Comparison of ENCODE assay signal across 25 cellular contexts in genomic region chr12:97572220-97572619, GRCh38.
DNase-seq lines count a peak whose midpoint lies in the region; ATAC-seq and TF ChIP-seq lines count a peak whose summit lies in the region.
"Had no signal": no experiment of that assay in that cellular context is flagged by ENCODE, and none has a peak within 500 bp of the region (broad histone marks: within the 10 kb centered on the region; RNA-seq: fewer than 3 reads in every experiment).

No MANE protein-coding gene starts in this region.

- no peak for TF ChIP-seq CTCF in 22Rv1 (IDR thresholded peaks at IDR 0.05)
- TF ChIP-seq CTCF in epithelial cell of esophagus (IDR thresholded peaks at IDR 0.05; ENCODE audit: insufficient read depth, low read depth, low read length, missing control alignments) = no peak
- TF ChIP-seq CTCF in heart left ventricle (IDR thresholded peaks at IDR 0.05) = no peak

- H3K27me3 ChIP-seq in Karpas-422 (ENCODE audit: low read length) = no peaks in the 10 kb centered on the region
- H3K27me3 ChIP-seq in heart left ventricle = no peaks in the 10 kb centered on the region
- H3K27me3 ChIP-seq: SJSA1, tibial artery had no signal

- H3K9me2 ChIP-seq in Karpas-422 (replicated peaks; ENCODE audit: insufficient read depth, low read length) = no peaks in the 10 kb centered on the region

- intact Hi-C loops in heart left ventricle (cut with DNase I) = no loop called here

- no peaks in the 10 kb centered on the region for H3K79me2 ChIP-seq in Karpas-422 (ENCODE audit: low read length)

- no peak overlapping the region for H3K9ac ChIP-seq in Karpas-422 (ENCODE audit: low read length)

- no peaks in the 10 kb centered on the region for H3K9me3 Mint-ChIP-seq in stimulated activated naive B cell treated with anti-CD40 and anti-IgM and Interleukin-4, amounts not matched to agents 10 μg/mL and 1 μg/mL and 100 μg/mL, for 72 hours
- H3K9me3 Mint-ChIP-seq: activated CD4-positive, alpha-beta memory T cell treated with anti-CD3 and anti-CD28 coated beads for 36 hours; activated naive CD4-positive, alpha-beta T cell treated with anti-CD3 and anti-CD28 coated beads, Interleukin-2, amount 10 ng/mL, durations not matched to agents 7 days and 5 days; activated T-helper 1 cell treated with anti-CD3 and anti-CD28 coated beads, Interleukin-12 subunit alpha, Interleukin-12 subunit beta, Interleukin-2, Interleukin-4 antibody, amounts not matched to agents 30 ng/mL and 10 ng/mL and 1 ng/mL, durations not matched to agents 14 hours and 24 hours and 36 hours; nephron had no signal

- H3K4me2 ChIP-seq in Karpas-422 (ENCODE audit: low read depth, low read length, poor library complexity, severe bottlenecking) = peak overlapping the region; percentile 53

- H3K4me1 ChIP-seq in Karpas-422 (ENCODE audit: low read length) (peaks cover 25% of the 10 kb centered on the region), heart left ventricle (no peaks in the 10 kb centered on the region)
- H3K4me1 ChIP-seq: tibial artery had no signal

- no peak overlapping the region for H3K4me3 Mint-ChIP-seq in stimulated activated naive B cell treated with anti-CD40 and anti-IgM and Interleukin-4, amounts not matched to agents 10 μg/mL and 1 μg/mL and 100 μg/mL, for 72 hours
- H3K4me3 Mint-ChIP-seq: activated CD4-positive, alpha-beta memory T cell treated with anti-CD3 and anti-CD28 coated beads for 36 hours; activated naive CD4-positive, alpha-beta T cell treated with anti-CD3 and anti-CD28 coated beads, Interleukin-2, amount 10 ng/mL, durations not matched to agents 7 days and 5 days; activated T-helper 1 cell treated with anti-CD3 and anti-CD28 coated beads, Interleukin-12 subunit alpha, Interleukin-12 subunit beta, Interleukin-2, Interleukin-4 antibody, amounts not matched to agents 30 ng/mL and 10 ng/mL and 1 ng/mL, durations not matched to agents 14 hours and 24 hours and 36 hours; brain; nephron; stimulated activated naive CD8-positive, alpha-beta T cell treated with anti-CD3 and anti-CD28 coated beads, Interleukin-15, amount 100 ng/mL, for 72 hours had no signal

- H3K4me1 Mint-ChIP-seq in stimulated activated naive B cell treated with anti-CD40 and anti-IgM and Interleukin-4, amounts not matched to agents 10 μg/mL and 1 μg/mL and 100 μg/mL, for 72 hours = no peaks in the 10 kb centered on the region
- H3K4me1 Mint-ChIP-seq: activated naive CD4-positive, alpha-beta T cell treated with anti-CD3 and anti-CD28 coated beads, Interleukin-2, amount 10 ng/mL, durations not matched to agents 7 days and 5 days; nephron; stimulated activated naive CD8-positive, alpha-beta T cell treated with anti-CD3 and anti-CD28 coated beads, Interleukin-15, amount 100 ng/mL, for 72 hours had no signal

- H3K27ac Mint-ChIP-seq in stimulated activated naive B cell treated with anti-CD40 and anti-IgM and Interleukin-4, amounts not matched to agents 10 μg/mL and 1 μg/mL and 100 μg/mL, for 72 hours = no peak overlapping the region
- H3K27ac Mint-ChIP-seq: activated CD4-positive, alpha-beta memory T cell treated with anti-CD3 and anti-CD28 coated beads for 36 hours; activated naive CD4-positive, alpha-beta T cell treated with anti-CD3 and anti-CD28 coated beads, Interleukin-2, amount 10 ng/mL, durations not matched to agents 7 days and 5 days; activated T-helper 1 cell treated with anti-CD3 and anti-CD28 coated beads, Interleukin-12 subunit alpha, Interleukin-12 subunit beta, Interleukin-2, Interleukin-4 antibody, amounts not matched to agents 30 ng/mL and 10 ng/mL and 1 ng/mL, durations not matched to agents 14 hours and 24 hours and 36 hours; brain; nephron; stimulated activated naive CD8-positive, alpha-beta T cell treated with anti-CD3 and anti-CD28 coated beads, Interleukin-15, amount 100 ng/mL, for 72 hours had no signal

- H3K36me3 ChIP-seq in Karpas-422 (ENCODE audit: insufficient read depth, low read length) (no peaks in the 10 kb centered on the region), heart left ventricle (no peaks in the 10 kb centered on the region)
- H3K36me3 ChIP-seq: SJSA1, tibial artery had no signal

- peak overlapping the region; percentile 97 for H3K27ac ChIP-seq in 22Rv1
- 0 out of 2 replicates have a peak overlapping the region, but pooled peaks have one; percentile 6 for H3K27ac ChIP-seq in Karpas-422 (ENCODE audit: low read length)
- H3K27ac ChIP-seq in heart left ventricle = no peak overlapping the region
- H3K27ac ChIP-seq: SJSA1, tibial artery had no signal

- no peaks in the 10 kb centered on the region for H3K36me3 Mint-ChIP-seq in stimulated activated naive B cell treated with anti-CD40 and anti-IgM and Interleukin-4, amounts not matched to agents 10 μg/mL and 1 μg/mL and 100 μg/mL, for 72 hours
- H3K36me3 Mint-ChIP-seq: activated CD4-positive, alpha-beta memory T cell treated with anti-CD3 and anti-CD28 coated beads for 36 hours; activated naive CD4-positive, alpha-beta T cell treated with anti-CD3 and anti-CD28 coated beads, Interleukin-2, amount 10 ng/mL, durations not matched to agents 7 days and 5 days; brain had no signal

- H2AFZ ChIP-seq in Karpas-422 (ENCODE audit: low read length) = peak overlapping the region; percentile 81

- TF ChIP-seq POLR2A in heart left ventricle (IDR thresholded peaks at IDR 0.05) = no peak

- no peaks in the 10 kb centered on the region for H3K27me3 Mint-ChIP-seq in stimulated activated naive B cell treated with anti-CD40 and anti-IgM and Interleukin-4, amounts not matched to agents 10 μg/mL and 1 μg/mL and 100 μg/mL, for 72 hours
- H3K27me3 Mint-ChIP-seq: activated CD4-positive, alpha-beta memory T cell treated with anti-CD3 and anti-CD28 coated beads for 36 hours; activated naive CD4-positive, alpha-beta T cell treated with anti-CD3 and anti-CD28 coated beads, Interleukin-2, amount 10 ng/mL, durations not matched to agents 7 days and 5 days; stimulated activated naive CD8-positive, alpha-beta T cell treated with anti-CD3 and anti-CD28 coated beads, Interleukin-15, amount 100 ng/mL, for 72 hours had no signal

- H4K20me1 ChIP-seq in Karpas-422 (ENCODE audit: insufficient read depth, low read depth, low read length) = no peaks in the 10 kb centered on the region

- DNase-seq in Karpas-422 = peak; percentile 80
- peak; percentile 36 for DNase-seq in epithelial cell of esophagus (ENCODE audit: low read depth)
- DNase-seq in stimulated activated naive B cell treated with anti-CD40 and anti-IgM and Interleukin-4, amounts not matched to agents 10 μg/mL and 1 μg/mL and 100 μg/mL, for 72 hours = no peak
- DNase-seq in heart left ventricle = no peak
- DNase-seq: activated CD4-positive, alpha-beta memory T cell treated with anti-CD3 and anti-CD28 coated beads for 36 hours; activated CD8-positive, alpha-beta memory T cell treated with anti-CD3 and anti-CD28 coated beads, Interleukin-2, amount 50 U/mL, for 4 hours; activated naive CD4-positive, alpha-beta T cell treated with anti-CD3 and anti-CD28 coated beads, Interleukin-2, amount 10 ng/mL, durations not matched to agents 7 days and 5 days; DND-41; glutamatergic neuron; kidney; mucosa of descending colon; NCI-H1417; NCI-H2107; stimulated activated naive CD8-positive, alpha-beta T cell treated with anti-CD3 and anti-CD28 coated beads, Interleukin-15, amount 100 ng/mL, for 72 hours; T-helper 1 cell; tibial artery had no signal

- no peaks in the 10 kb centered on the region for H3K9me3 ChIP-seq in Karpas-422 (ENCODE audit: low read length)
- no peaks in the 10 kb centered on the region for H3K9me3 ChIP-seq in heart left ventricle
- H3K9me3 ChIP-seq: mucosa of descending colon, SJSA1, tibial artery had no signal

- peak; percentile 61 for ATAC-seq in GM18499 (IDR thresholded peaks at IDR 0.05; ENCODE audit: insufficient read depth, unreplicated experiment)
- ATAC-seq in stimulated activated naive B cell treated with anti-CD40 and anti-IgM and Interleukin-4, amounts not matched to agents 10 μg/mL and 1 μg/mL and 100 μg/mL, for 72 hours (replicated peaks) = no peak
- no peak for ATAC-seq in heart left ventricle
- ATAC-seq in GM21381 (IDR thresholded peaks at IDR 0.05; ENCODE audit: unreplicated experiment) = no peak
- ATAC-seq: activated CD4-positive, CD25-positive, alpha-beta regulatory T cell treated with anti-CD3 and anti-CD28 coated beads, Interleukin-2, amount 50 U/mL, for 24 hours; mucosa of descending colon; stimulated activated naive CD8-positive, alpha-beta T cell treated with anti-CD3 and anti-CD28 coated beads, Interleukin-15, amount 100 ng/mL, for 72 hours had no signal

- H3K4me3 ChIP-seq in Karpas-422 (ENCODE audit: low read length) (peak overlapping the region; percentile 15; the same call in 1 of the 2 replicates), epithelial cell of esophagus (ENCODE audit: low read length) (no peak overlapping the region), heart left ventricle (no peak overlapping the region)
- H3K4me3 ChIP-seq: lung, mucosa of descending colon, SJSA1, tibial artery had no signal

Comparison
In these comparisons a context has a peak if more than half of its experiments do, and no peak if none do; other contexts are left out.
1. H3K27ac ChIP-seq: peak in 22Rv1 (single experiment) and Karpas-422 (single experiment); none in heart left ventricle (0 of 12).
2. DNase-seq: peak in Karpas-422 (single experiment) and epithelial cell of esophagus (single experiment); none in stimulated activated naive B cell treated with anti-CD40 and anti-IgM and Interleukin-4, amounts not matched to agents 10 μg/mL and 1 μg/mL and 100 μg/mL, for 72 hours (single experiment) and heart left ventricle (0 of 5).